In the genomic region with DNA sequence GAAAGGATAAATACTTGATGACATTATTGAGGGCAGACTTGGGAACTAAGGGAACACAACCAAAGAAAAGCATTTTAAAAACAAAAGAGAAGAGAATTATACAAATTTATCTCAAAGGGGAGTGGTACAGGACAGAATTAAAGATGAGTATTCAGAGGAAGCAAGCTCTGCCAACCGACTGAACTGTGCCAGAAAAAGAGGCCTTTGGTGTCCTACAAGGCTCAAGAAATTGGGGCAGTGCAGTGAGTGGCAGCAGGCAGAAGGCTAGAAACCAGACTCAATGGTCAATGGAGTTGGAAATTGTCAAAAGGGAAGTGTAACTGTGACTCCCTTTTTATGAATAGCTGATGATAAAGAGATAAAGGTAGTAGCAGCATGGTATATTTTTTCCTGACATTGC, we compare ENCODE assay signal across 20 cellular contexts.
"Had no signal": no experiment of that assay in that cellular context is flagged by ENCODE, and none has a peak within 500 bp of the region (broad histone marks: within the 10 kb centered on the region; RNA-seq: fewer than 3 reads in every experiment).

No MANE protein-coding gene starts in this region.

- H3K27me3 ChIP-seq: brain microvascular endothelial cell, colonic mucosa had no signal

- DNase-seq: activated CD4-positive, alpha-beta memory T cell treated with anti-CD3 and anti-CD28 coated beads, Interleukin-2, amount 10 ng/mL, durations not matched to agents 7 days and 5 days; activated CD4-positive, alpha-beta T cell treated with anti-CD3 and anti-CD28 coated beads for 1 hour; activated CD4-positive, alpha-beta T cell treated with anti-CD3 and anti-CD28 coated beads for 4 hours; activated CD4-positive, alpha-beta T cell treated with anti-CD3 and anti-CD28 coated beads, Interleukin-2, amount 10 ng/mL, durations not matched to agents 7 days and 5 days; activated CD4-positive, alpha-beta T cell treated with anti-CD3 and anti-CD28 coated beads, Interleukin-2, amount 50 U/mL, for 4 hours; activated CD8-positive, alpha-beta memory T cell treated with anti-CD3 and anti-CD28 coated beads, Interleukin-2, amount 50 U/mL, for 48 hours; activated gamma-delta T cell treated with Interleukin-2 at 50 U/mL for 16 hours; activated naive CD4-positive, alpha-beta T cell treated with anti-CD3 and anti-CD28 coated beads, Interleukin-2, amount 50 U/mL, for 16 hours; activated naive CD4-positive, alpha-beta T cell treated with Interleukin-2 at 50 U/mL for 16 hours; activated T-cell treated with anti-CD3 and anti-CD28 coated beads for 4 hours; activated T-cell treated with anti-CD3 and anti-CD28 coated beads, Interleukin-2, amount 50 U/mL, for 24 hours; activated T-cell treated with anti-CD3 and anti-CD28 coated beads, Interleukin-2, amount 50 U/mL, for 72 hours; amniotic stem cell; brain microvascular endothelial cell; colonic mucosa; effector CD8-positive, alpha-beta T cell; foreskin fibroblast; head of caudate nucleus; T-helper 1 cell; T-helper 17 cell had no signal

- H3K4me1 ChIP-seq: colonic mucosa had no signal

- H3K9me3 ChIP-seq: colonic mucosa had no signal

- H3K4me3 ChIP-seq: colonic mucosa had no signal

- H3K36me3 ChIP-seq: brain microvascular endothelial cell, colonic mucosa had no signal

- H3K27ac ChIP-seq: brain microvascular endothelial cell, colonic mucosa had no signal
